Comparison of ENCODE assay signal across 9 cellular contexts in the genomic region with DNA sequence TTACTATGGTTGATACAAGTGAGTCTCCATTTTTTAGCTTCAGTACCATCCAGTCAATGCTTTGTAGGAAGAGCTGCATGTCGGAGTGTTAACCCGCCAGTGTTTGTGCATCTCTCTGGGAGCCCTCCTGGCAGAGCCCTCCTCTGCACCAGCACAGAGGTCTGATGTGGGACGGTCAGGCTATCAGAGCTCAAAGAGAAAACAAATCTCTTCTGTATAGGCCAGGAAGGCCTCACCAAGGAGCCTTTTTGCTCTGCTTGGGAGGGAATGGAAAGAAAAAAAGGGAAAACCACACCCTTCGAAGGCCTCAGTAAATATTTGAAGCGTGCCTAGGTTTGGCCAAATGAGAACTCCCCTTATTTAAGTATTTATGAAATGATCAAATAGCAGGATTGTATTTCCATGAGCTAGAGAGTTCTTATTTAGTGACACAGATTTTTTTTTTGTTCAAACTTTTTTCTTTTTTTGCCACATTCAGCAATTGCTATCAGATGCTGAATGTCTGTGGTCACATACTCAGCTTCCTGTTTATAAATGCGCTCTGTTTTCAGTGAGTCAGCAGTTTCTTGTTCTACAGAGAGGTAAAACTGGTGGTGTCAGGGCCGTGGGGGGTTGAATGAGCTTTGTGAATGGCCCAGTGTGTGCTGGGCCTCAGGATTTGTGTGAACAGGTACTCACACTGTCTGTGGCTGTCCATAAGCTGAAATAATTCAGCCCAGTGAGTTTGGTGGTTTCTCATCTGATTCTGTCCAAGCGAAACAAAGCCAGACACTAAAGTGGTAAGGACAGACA.
A peak's percentile ranks its signal among the peaks of the same experiment; 100 is the strongest.
DNase-seq lines count a peak whose midpoint lies in the region; ATAC-seq, FAIRE-seq and TF ChIP-seq lines count a peak whose summit lies in the region.
"Had no signal": no experiment of that assay in that cellular context is flagged by ENCODE, and none has a peak within 500 bp of the region (broad histone marks: within the 10 kb centered on the region; RNA-seq: fewer than 3 reads in every experiment).

No MANE protein-coding gene starts in this region.

- peak overlapping the region; percentile 6 for H3K27ac ChIP-seq in ectodermal cell (ENCODE audit: insufficient read depth, low read depth, low read length, poor library complexity, severe bottlenecking)
- peak overlapping the region; percentile 6 for H3K27ac ChIP-seq in stomach smooth muscle (ENCODE audit: low read length)

- CTCF ChIA-PET in activated CD4-positive, alpha-beta T cell treated with anti-CD3 and anti-CD28 coated beads for 36 hours (lab: Charles Lee): interaction anchor here (0.6 to 2.0 kb wide), 5 partner anchors 13 to 227 kb away, joined by 3 to 7 read pairs (median 3); partner anchors contain the start of gene SNX18

- H3K9me3 Mint-ChIP-seq in activated CD4-positive, alpha-beta T cell treated with anti-CD3 and anti-CD28 coated beads for 36 hours (ENCODE audit: low read depth): no peaks in the 10 kb centered on the region

- H3K27me3 ChIP-seq in ectodermal cell (ENCODE audit: control insufficient read depth, insufficient read depth, low read length, poor library complexity, severe bottlenecking): no peaks in the 10 kb centered on the region
- no peaks in the 10 kb centered on the region for H3K27me3 ChIP-seq in stomach smooth muscle (ENCODE audit: control insufficient read depth in 1 of 2, insufficient read depth in 2 of 2, low read length in 2 of 2)

- POLR2A ChIA-PET in activated CD4-positive, alpha-beta T cell treated with anti-CD3 and anti-CD28 coated beads for 36 hours (lab: Charles Lee): no interaction called here

- intact Hi-C loops in activated CD4-positive, alpha-beta T cell treated with anti-CD3 and anti-CD28 coated beads for 36 hours (cut with DNase I, micrococcal nuclease): no loop called here
- intact Hi-C loops in mucosa of descending colon (cut with DNase I, micrococcal nuclease): no loop called here

- H3K9me3 ChIP-seq in ectodermal cell (ENCODE audit: control insufficient read depth, low read length) (no peaks in the 10 kb centered on the region), mucosa of descending colon (no peaks in the 10 kb centered on the region), stomach smooth muscle (ENCODE audit: control insufficient read depth in 2 of 2, low read length in 2 of 2) (no peaks in the 10 kb centered on the region)

- no peak overlapping the region for H3K4me3 Mint-ChIP-seq in activated CD4-positive, alpha-beta T cell treated with anti-CD3 and anti-CD28 coated beads for 36 hours

- peaks cover 3% of the 10 kb centered on the region for H3K27me3 Mint-ChIP-seq in activated CD4-positive, alpha-beta T cell treated with anti-CD3 and anti-CD28 coated beads for 36 hours

- H3K4me3 ChIP-seq in AG10803 (ENCODE audit: low read length) (peak overlapping the region; percentile 29), ectodermal cell (ENCODE audit: insufficient read depth, low read depth, low read length) (no peak overlapping the region), mucosa of descending colon (no peak overlapping the region), stomach smooth muscle (ENCODE audit: low read length in 2 of 2) (no peak overlapping the region)

- peaks cover 15% of the 10 kb centered on the region for H3K4me1 Mint-ChIP-seq in activated CD4-positive, alpha-beta T cell treated with anti-CD3 and anti-CD28 coated beads for 36 hours

- no peaks in the 10 kb centered on the region for H3K36me3 Mint-ChIP-seq in activated CD4-positive, alpha-beta T cell treated with anti-CD3 and anti-CD28 coated beads for 36 hours (ENCODE audit: low read depth)

- WGBS in ectodermal cell, 2 experiments: 57% methylated on average over 8 of the region's 8 CpGs

- H3K27ac Mint-ChIP-seq in activated CD4-positive, alpha-beta T cell treated with anti-CD3 and anti-CD28 coated beads for 36 hours: peak overlapping the region; percentile 62

- no peak overlapping the region for H3K9ac ChIP-seq in stomach smooth muscle (ENCODE audit: low read length in 2 of 2)

- H3K36me3 ChIP-seq in ectodermal cell (ENCODE audit: control insufficient read depth, insufficient read depth, low read length) (no peaks in the 10 kb centered on the region), mucosa of descending colon (ENCODE audit: low read depth) (no peaks in the 10 kb centered on the region), stomach smooth muscle (ENCODE audit: control insufficient read depth in 2 of 2, insufficient read depth in 2 of 2, low read length in 2 of 2) (no peaks in the 10 kb centered on the region)

- peak; percentile 68 for ATAC-seq in GM19467 (IDR thresholded peaks at IDR 0.05; ENCODE audit: unreplicated experiment)
- ATAC-seq in activated CD4-positive, alpha-beta T cell treated with anti-CD3 and anti-CD28 coated beads for 36 hours: peak; percentile 94
- peak; percentile 79 for ATAC-seq in mucosa of descending colon
- ATAC-seq: HCT116 had no signal

- TF ChIP-seq CTCF in AG10803 (conservative IDR thresholded peaks at IDR 0.05; ENCODE audit: low read length) (no peak), mucosa of descending colon (IDR thresholded peaks at IDR 0.05) (no peak)

- DNase-seq in AG10803 (ENCODE audit: low read depth) (peak; percentile 99), HTR-8/SVneo (ENCODE audit: insufficient read length, low spot score) (peak; percentile 86), mucosa of descending colon (peak; percentile 35 to 56 (median 55)), 8988T (no peak)
- DNase-seq in activated CD4-positive, alpha-beta T cell treated with anti-CD3 and anti-CD28 coated beads for 36 hours: peak; percentile 61

- FAIRE-seq in HTR-8/SVneo (lab: Jason Lieb, UNC): peak; percentile 26

- H3K4me1 ChIP-seq in ectodermal cell (ENCODE audit: control insufficient read depth, insufficient read depth, low read length): peaks cover 14% of the 10 kb centered on the region
- H3K4me1 ChIP-seq in mucosa of descending colon (ENCODE audit: low read depth): no peaks in the 10 kb centered on the region
- peaks cover 2% of the 10 kb centered on the region for H3K4me1 ChIP-seq in stomach smooth muscle (ENCODE audit: control insufficient read depth, insufficient read depth, low read length)
